In the genomic region with DNA sequence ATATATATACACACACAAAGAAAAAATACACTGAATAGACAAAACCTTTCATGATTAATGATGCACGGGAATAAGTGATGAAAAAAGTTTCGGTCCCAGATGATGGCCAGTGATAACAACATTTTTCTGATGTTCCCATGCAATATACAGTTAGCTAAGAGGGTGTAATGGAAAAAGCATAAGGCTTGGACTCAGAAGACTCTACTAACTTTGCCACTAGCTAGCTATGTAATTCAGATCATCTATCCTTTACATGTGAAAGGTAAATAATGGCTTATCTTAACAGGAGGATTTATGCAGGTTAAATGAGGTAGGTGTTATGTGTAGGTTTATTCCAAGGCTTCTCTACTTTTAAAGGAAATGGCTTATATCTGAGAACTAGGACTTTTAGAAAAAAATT, we compare ENCODE assay signal across 27 cellular contexts. TPM values are rescaled to one million over a fixed set of nuclear protein-coding genes. Genes with fewer than 3 reads are reported as not detected.
DNase-seq lines count a peak whose midpoint lies in the region; ATAC-seq, FAIRE-seq and TF ChIP-seq lines count a peak whose summit lies in the region.
"Had no signal": no experiment of that assay in that cellular context is flagged by ENCODE, and none has a peak within 500 bp of the region (broad histone marks: within the 10 kb centered on the region; RNA-seq: fewer than 3 reads in every experiment).

No MANE protein-coding gene starts in this region.

- 73% methylated on average over 2 of the region's 2 CpGs for WGBS in GM12878 (ENCODE audit: insufficient coverage, insufficient replicate concordance, low lambda C conversion rate, missing lambda C conversion rate)
- 50% methylated on average over 2 of the region's 2 CpGs for WGBS in mammary epithelial cell (ENCODE audit: low coverage, missing lambda C conversion rate)

- H3K27me3 Mint-ChIP-seq in activated CD4-positive, alpha-beta memory T cell treated with anti-CD3 and anti-CD28 coated beads for 36 hours: no peaks in the 10 kb centered on the region
- no peaks in the 10 kb centered on the region for H3K27me3 Mint-ChIP-seq in activated CD4-positive, alpha-beta memory T cell treated with anti-CD3 and anti-CD28 coated beads, Interleukin-2, amount 10 ng/mL, durations not matched to agents 7 days and 5 days
- H3K27me3 Mint-ChIP-seq: natural killer cell treated with Interleukin-12 subunit alpha and Interleukin-12 subunit beta and Interleukin-15 and Interleukin-18, amount 100 ng/mL, for 72 hours had no signal

- H3K4me1 ChIP-seq in GM12878 (ENCODE audit: control insufficient read depth, insufficient read depth, low read length) (peaks cover under 1% of the 10 kb centered on the region; the same call in 1 of the 2 replicates), mammary epithelial cell (ENCODE audit: insufficient read depth, low read length) (peaks cover 8% of the 10 kb centered on the region)

- H3K27ac ChIP-seq in 22Rv1 (0 out of 2 replicates have a peak overlapping the region, but pooled peaks have one; percentile 11), GM12878 (ENCODE audit: control insufficient read depth, insufficient read depth) (no peak overlapping the region), mammary epithelial cell (ENCODE audit: insufficient read depth, low read depth, low read length) (no peak overlapping the region)
- H3K27ac ChIP-seq: coronary artery, RWPE1, skin epidermis had no signal

- peak overlapping the region; percentile 69 for H3K27ac Mint-ChIP-seq in activated CD4-positive, alpha-beta memory T cell treated with anti-CD3 and anti-CD28 coated beads for 36 hours
- no peak overlapping the region for H3K27ac Mint-ChIP-seq in activated CD4-positive, alpha-beta memory T cell treated with anti-CD3 and anti-CD28 coated beads, Interleukin-2, amount 10 ng/mL, durations not matched to agents 7 days and 5 days
- H3K27ac Mint-ChIP-seq: CD8-positive, alpha-beta T cell; natural killer cell treated with Interleukin-12 subunit alpha and Interleukin-12 subunit beta and Interleukin-15 and Interleukin-18, amount 100 ng/mL, for 72 hours had no signal

- dilution Hi-C loops in mammary epithelial cell (cut with HindIII; ENCODE audit: low sequenced_read_pairs): no loop called here

- no peak for ATAC-seq in GM12878
- ATAC-seq: CD8-positive, alpha-beta T cell; left ventricle myocardium superior; natural killer cell treated with Interleukin-12 subunit alpha and Interleukin-12 subunit beta and Interleukin-15 and Interleukin-18, amount 100 ng/mL, for 72 hours had no signal

- in situ Hi-C loops in GM12878 (cut with MboI) (loop anchor here (25.0 kb wide), 1 partner anchor 1684 kb away; the partner anchor contains the start of genes ARFIP1 and TIGD4), mammary epithelial cell (cut with MboI; ENCODE audit: low sequenced_read_pairs in 2 of 2) (loop anchor here in 1 of 2 donors (25.0 kb wide), 2 partner anchors 509 to 1284 kb away; no protein-coding TSS in a partner anchor)

- peaks cover 9% of the 10 kb centered on the region for H4K20me1 ChIP-seq in GM12878 (ENCODE audit: control insufficient read depth, insufficient read depth)
- peaks cover 4% of the 10 kb centered on the region for H4K20me1 ChIP-seq in mammary epithelial cell (ENCODE audit: insufficient read depth, low read length)

- H3K4me3 Mint-ChIP-seq in activated CD4-positive, alpha-beta memory T cell treated with anti-CD3 and anti-CD28 coated beads for 36 hours: no peak overlapping the region
- no peak overlapping the region for H3K4me3 Mint-ChIP-seq in activated CD4-positive, alpha-beta memory T cell treated with anti-CD3 and anti-CD28 coated beads, Interleukin-2, amount 10 ng/mL, durations not matched to agents 7 days and 5 days
- H3K4me3 Mint-ChIP-seq: CD8-positive, alpha-beta T cell; natural killer cell treated with Interleukin-12 subunit alpha and Interleukin-12 subunit beta and Interleukin-15 and Interleukin-18, amount 100 ng/mL, for 72 hours had no signal

- no peak for TF ChIP-seq EP300 in GM12878 (IDR thresholded peaks at IDR 0.05; ENCODE audit: borderline replicate concordance in 1 of 2, control insufficient read depth in 1 of 2, low read depth in 2 of 2, low read length in 2 of 2)

- no peaks in the 10 kb centered on the region for H3K9me3 ChIP-seq in GM12878 (replicated peaks; ENCODE audit: control insufficient read depth, insufficient read depth, low read length)
- no peaks in the 10 kb centered on the region for H3K9me3 ChIP-seq in mammary epithelial cell (replicated peaks; ENCODE audit: insufficient read depth, low read length)
- H3K9me3 ChIP-seq: MG63 had no signal

- RAD21 ChIA-PET in GM12878 (lab: Charles Lee; ENCODE audit: unreplicated experiment): interaction anchor here (1.1 to 2.0 kb wide), 2 partner anchors 13 to 90 kb away, joined by 3 to 7 read pairs; no protein-coding TSS in a partner anchor

- CTCF ChIA-PET in activated CD4-positive, alpha-beta memory T cell treated with anti-CD3 and anti-CD28 coated beads for 36 hours (lab: Charles Lee): no interaction called here
- CTCF ChIA-PET in activated CD4-positive, alpha-beta memory T cell treated with anti-CD3 and anti-CD28 coated beads, Interleukin-2, amount 10 ng/mL, durations not matched to agents 7 days and 5 days (lab: Charles Lee): interaction anchor here (1.2 kb wide), 1 partner anchor 10 kb away, joined by 3 read pairs; no protein-coding TSS in a partner anchor
- CTCF ChIA-PET in GM12878 (lab: Yijun Ruan, JAX): interaction anchor here (1.2 to 2.5 kb wide), 3 partner anchors 14 to 48 kb away, joined by 3 to 13 read pairs (median 4); no protein-coding TSS in a partner anchor
- CTCF ChIA-PET in mammary epithelial cell (lab: Charles Lee; ENCODE audit: low non-redundant PET): no interaction called here

- H3K4me2 ChIP-seq in GM12878 (ENCODE audit: control insufficient read depth, insufficient read depth) (no peak overlapping the region), mammary epithelial cell (ENCODE audit: insufficient read depth, low read depth, low read length) (no peak overlapping the region)

- peaks cover 38% of the 10 kb centered on the region for H3K4me1 Mint-ChIP-seq in activated CD4-positive, alpha-beta memory T cell treated with anti-CD3 and anti-CD28 coated beads for 36 hours (ENCODE audit: low read depth)
- peaks cover 37% of the 10 kb centered on the region for H3K4me1 Mint-ChIP-seq in activated CD4-positive, alpha-beta memory T cell treated with anti-CD3 and anti-CD28 coated beads, Interleukin-2, amount 10 ng/mL, durations not matched to agents 7 days and 5 days

- no peak for FAIRE-seq in GM12878 (lab: Jason Lieb, UNC)
- FAIRE-seq: A204.1, keratinocyte had no signal

- POLR2A ChIA-PET in activated CD4-positive, alpha-beta memory T cell treated with anti-CD3 and anti-CD28 coated beads for 36 hours (lab: Charles Lee): interaction anchor here (1.3 to 1.8 kb wide), 2 partner anchors 10 to 12 kb away, joined by 5 to 6 read pairs; no protein-coding TSS in a partner anchor
- POLR2A ChIA-PET in activated CD4-positive, alpha-beta memory T cell treated with anti-CD3 and anti-CD28 coated beads, Interleukin-2, amount 10 ng/mL, durations not matched to agents 7 days and 5 days (lab: Charles Lee): interaction anchor here (3.0 kb wide), 1 partner anchor 14 kb away, joined by 8 read pairs; no protein-coding TSS in a partner anchor
- POLR2A ChIA-PET in GM12878 (lab: Charles Lee): interaction anchor here (0.8 kb wide), 1 partner anchor 93 kb away, joined by 3 read pairs; no protein-coding TSS in a partner anchor

- intact Hi-C loops in activated CD4-positive, alpha-beta memory T cell treated with anti-CD3 and anti-CD28 coated beads for 36 hours (cut with micrococcal nuclease): no loop called here
- intact Hi-C loops in GM12878 (cut with micrococcal nuclease; ENCODE audit: unreplicated experiment): no loop called here
- intact Hi-C loops in mammary epithelial cell (cut with micrococcal nuclease): no loop called here

- H3K9ac ChIP-seq in GM12878 (ENCODE audit: control insufficient read depth, insufficient read depth, low read length) (no peak overlapping the region), mammary epithelial cell (ENCODE audit: insufficient read depth, low read length) (no peak overlapping the region)

- H3K36me3 ChIP-seq in GM12878 (ENCODE audit: control insufficient read depth in 2 of 2, insufficient read depth in 2 of 2, low read length in 1 of 2) (peaks cover 10 to 28% of the 10 kb centered on the region in 2 experiments), mammary epithelial cell (ENCODE audit: insufficient read depth, low read length) (peaks cover 51% of the 10 kb centered on the region)

- no peaks in the 10 kb centered on the region for H3K9me3 Mint-ChIP-seq in activated CD4-positive, alpha-beta memory T cell treated with anti-CD3 and anti-CD28 coated beads for 36 hours
- H3K9me3 Mint-ChIP-seq in activated CD4-positive, alpha-beta memory T cell treated with anti-CD3 and anti-CD28 coated beads, Interleukin-2, amount 10 ng/mL, durations not matched to agents 7 days and 5 days: no peaks in the 10 kb centered on the region
- H3K9me3 Mint-ChIP-seq: CD8-positive, alpha-beta T cell; natural killer cell treated with Interleukin-12 subunit alpha and Interleukin-12 subunit beta and Interleukin-15 and Interleukin-18, amount 100 ng/mL, for 72 hours had no signal

- TF ChIP-seq CTCF in 22Rv1 (IDR thresholded peaks at IDR 0.05) (no peak), NB4 (IDR thresholded peaks at IDR 0.05; ENCODE audit: low read depth, low read length) (no peak), GM12878 (IDR thresholded peaks at IDR 0.05 in 2 of 3, conservative IDR thresholded peaks at IDR 0.05 in 1 of 3; ENCODE audit: control insufficient read depth in 2 of 3, extremely low read depth in 1 of 3, insufficient read depth in 1 of 3, low read depth in 3 of 3, low read length in 3 of 3) (no peak), mammary epithelial cell (conservative IDR thresholded peaks at IDR 0.05 in 1 of 2, IDR thresholded peaks at IDR 0.05 in 1 of 2; ENCODE audit: extremely low read depth in 1 of 2, insufficient read depth in 1 of 2, low read depth in 1 of 2, low read length in 2 of 2) (no peak)

- DNase-seq in activated CD4-positive, alpha-beta memory T cell treated with anti-CD3 and anti-CD28 coated beads for 36 hours: no peak
- no peak for DNase-seq in activated CD4-positive, alpha-beta memory T cell treated with anti-CD3 and anti-CD28 coated beads, Interleukin-2, amount 10 ng/mL, durations not matched to agents 7 days and 5 days
- DNase-seq in NB4 (ENCODE audit: low read depth): no peak
- DNase-seq in GM12878 (ENCODE audit: low read depth, low spot score): no peak
- DNase-seq in mammary epithelial cell: no peak
- no peak for DNase-seq in NCI-H2081 treated with DMSO at 0.1 percent for 48 hours (lab: John Stamatoyannopoulos, UW)
- no peak for DNase-seq in NCI-H187 treated with DMSO at 0.1 percent for 48 hours (lab: John Stamatoyannopoulos, UW)
- DNase-seq: activated gamma-delta T cell treated with Interleukin-2 at 50 U/mL for 16 hours; aorta; CD8-positive, alpha-beta T cell; effector memory CD4-positive, alpha-beta T cell; H7; left ventricle myocardium superior; MG63; NCI-H2029 treated with DMSO at 0.1 percent for 48 hours; NCI-H226; NCI-H774; stimulated activated CD8-positive, alpha-beta memory T cell treated with anti-CD3 and anti-CD28 coated beads, Interleukin-4, amount 100 ng/mL, for 48 hours; T-helper 2 cell; trophoblast cell had no signal

- no peak for TF ChIP-seq RAD21 in GM12878 (IDR thresholded peaks at IDR 0.05; ENCODE audit: insufficient read depth, low read depth, low read length)

- peaks cover 43% of the 10 kb centered on the region for H3K79me2 ChIP-seq in GM12878 (ENCODE audit: control insufficient read depth, insufficient read depth, low read length)
- peaks cover 68% of the 10 kb centered on the region for H3K79me2 ChIP-seq in mammary epithelial cell (ENCODE audit: insufficient read depth, low read length)

- H2AFZ ChIP-seq in GM12878 (ENCODE audit: control insufficient read depth, low read depth, low read length): no peak overlapping the region
- no peak overlapping the region for H2AFZ ChIP-seq in mammary epithelial cell (ENCODE audit: low read depth, low read length)

- no peaks in the 10 kb centered on the region for H3K27me3 ChIP-seq in GM12878 (replicated peaks in 1 of 2; ENCODE audit: control insufficient read depth in 2 of 2, insufficient read depth in 2 of 2, low read length in 1 of 2)
- H3K27me3 ChIP-seq in mammary epithelial cell (ENCODE audit: insufficient read depth, low read length): no peaks in the 10 kb centered on the region
- H3K27me3 ChIP-seq: MG63 had no signal

- SMC1A ChIA-PET in GM12878 (lab: Charles Lee; ENCODE audit: uncharacterized antibody, unreplicated experiment): interaction anchor here (1.2 to 2.3 kb wide), 6 partner anchors 9 to 202 kb away, joined by 4 to 7 read pairs (median 5); no protein-coding TSS in a partner anchor

- TF ChIP-seq POLR2A in NB4 (IDR thresholded peaks at IDR 0.05; ENCODE audit: extremely low read depth, insufficient read length) (no peak), GM12878 (IDR thresholded peaks at IDR 0.05; ENCODE audit: low read depth, low read length) (no peak)

- peaks cover 76% of the 10 kb centered on the region for H3K36me3 Mint-ChIP-seq in activated CD4-positive, alpha-beta memory T cell treated with anti-CD3 and anti-CD28 coated beads for 36 hours
- peaks cover 76% of the 10 kb centered on the region for H3K36me3 Mint-ChIP-seq in activated CD4-positive, alpha-beta memory T cell treated with anti-CD3 and anti-CD28 coated beads, Interleukin-2, amount 10 ng/mL, durations not matched to agents 7 days and 5 days (ENCODE audit: low read depth)

- no TSS peak for BruUV-seq in GM12878 (replicated peaks; lab: Mats Ljungman, UMichigan)
- BruUV-seq in mammary epithelial cell (replicated peaks; lab: Mats Ljungman, UMichigan): no TSS peak

- peak overlapping the region; percentile 38 for H3K4me3 ChIP-seq in NB4 (ENCODE audit: low read depth, low read length)
- H3K4me3 ChIP-seq in GM12878: peak overlapping the region; percentile 29; the same call in 1 of the 2 replicates
- no peak overlapping the region for H3K4me3 ChIP-seq in mammary epithelial cell (replicated peaks in 1 of 3; ENCODE audit: insufficient read depth in 1 of 3, low read depth in 2 of 3, low read length in 3 of 3)
- H3K4me3 ChIP-seq: coronary artery, MG63, skin epidermis had no signal

RNA-seq across cellular contexts. Expression of gene RPS3A, which starts 4.3 kb away (rescaled TPM):
- 1,000 to 10,000 TPM; 3,192 to 3,296 TPM for total RNA-seq in activated CD4-positive, alpha-beta memory T cell treated with anti-CD3 and anti-CD28 coated beads for 36 hours
- total RNA-seq in activated CD4-positive, alpha-beta memory T cell treated with anti-CD3 and anti-CD28 coated beads, Interleukin-2, amount 10 ng/mL, durations not matched to agents 7 days and 5 days: 1,000 to 10,000 TPM; 1,515 to 1,526 TPM
- total RNA-seq in GM12878 (2013; cell fraction: nucleolus; rRNA removed): 524 and 558 TPM in 2 replicates
- total RNA-seq in GM12878 (2014; rRNA removed): 2,490 and 2,970 TPM in 2 replicates
- 4,035 and 4,105 TPM in 2 replicates for total RNA-seq in GM12878 (2014; rRNA removed; fragmentation: Illumina TruSeq; extraction: Trizol)
- 2,962 and 3,106 TPM in 2 replicates for total RNA-seq in GM12878 (2021)
- polyA plus RNA-seq in GM12878 (2011; ENCODE audit: low read depth): 3,094 TPM
- polyA plus RNA-seq in GM12878 (2011; rRNA removed): 5,827 and 8,647 TPM in 2 replicates
- 2,333 and 2,782 TPM in 2 replicates for polyA plus RNA-seq in GM12878 (2011; cell fraction: cytosol; rRNA removed)
- 1,077 and 1,354 TPM in 2 replicates for polyA plus RNA-seq in GM12878 (2011; cell fraction: nucleus; rRNA removed)
- 3,101 and 5,084 TPM in 2 replicates for polyA plus RNA-seq in GM12878 (2012)
- polyA plus RNA-seq in GM12878 (2014; fragmentation: Illumina TruSeq; extraction: Trizol): 3,671 and 4,649 TPM in 2 replicates
- polyA plus RNA-seq in GM12878 (2014; fragmentation: Nextera tagmentation; extraction: Ambion mirVana): 1,000 to 10,000 TPM; 5,081 to 5,756 TPM
- polyA plus RNA-seq in GM12878 (2014; rRNA removed): 2,593 and 3,382 TPM in 2 replicates
- 1,000 to 10,000 TPM; 1,754 to 1,978 TPM for polyA plus RNA-seq in GM12878 (2016; fragmentation: Nextera tagmentation; extraction: Ambion mirVana)
- polyA minus RNA-seq in GM12878 (2011; rRNA and poly(A)+ RNA removed): 811 and 1,197 TPM in 2 replicates
- 428 and 462 TPM in 2 replicates for polyA minus RNA-seq in GM12878 (2011; cell fraction: cytosol; rRNA and poly(A)+ RNA removed)
- 147 and 155 TPM in 2 replicates for polyA minus RNA-seq in GM12878 (2011; cell fraction: nucleus; rRNA and poly(A)+ RNA removed)
- 1,000 to 10,000 TPM; 1,437 to 1,463 TPM for total RNA-seq in mammary epithelial cell
- 1,779 TPM for polyA plus RNA-seq in mammary epithelial cell
- polyA minus RNA-seq in mammary epithelial cell: 497 TPM

Comparison
In these comparisons a context has a peak if more than half of its experiments do, and no peak if none do; other contexts are left out.
1. CTCF ChIA-PET loops: an anchor here in activated CD4-positive, alpha-beta memory T cell treated with anti-CD3 and anti-CD28 coated beads, Interleukin-2, amount 10 ng/mL, durations not matched to agents 7 days and 5 days (1.2 kb wide) and GM12878 (1.2 to 2.5 kb wide); none called in activated CD4-positive, alpha-beta memory T cell treated with anti-CD3 and anti-CD28 coated beads for 36 hours and mammary epithelial cell.
2. H3K4me3 ChIP-seq: peak in NB4 (single experiment) and GM12878 (single experiment); none in mammary epithelial cell (0 of 3).